In the genomic region with DNA sequence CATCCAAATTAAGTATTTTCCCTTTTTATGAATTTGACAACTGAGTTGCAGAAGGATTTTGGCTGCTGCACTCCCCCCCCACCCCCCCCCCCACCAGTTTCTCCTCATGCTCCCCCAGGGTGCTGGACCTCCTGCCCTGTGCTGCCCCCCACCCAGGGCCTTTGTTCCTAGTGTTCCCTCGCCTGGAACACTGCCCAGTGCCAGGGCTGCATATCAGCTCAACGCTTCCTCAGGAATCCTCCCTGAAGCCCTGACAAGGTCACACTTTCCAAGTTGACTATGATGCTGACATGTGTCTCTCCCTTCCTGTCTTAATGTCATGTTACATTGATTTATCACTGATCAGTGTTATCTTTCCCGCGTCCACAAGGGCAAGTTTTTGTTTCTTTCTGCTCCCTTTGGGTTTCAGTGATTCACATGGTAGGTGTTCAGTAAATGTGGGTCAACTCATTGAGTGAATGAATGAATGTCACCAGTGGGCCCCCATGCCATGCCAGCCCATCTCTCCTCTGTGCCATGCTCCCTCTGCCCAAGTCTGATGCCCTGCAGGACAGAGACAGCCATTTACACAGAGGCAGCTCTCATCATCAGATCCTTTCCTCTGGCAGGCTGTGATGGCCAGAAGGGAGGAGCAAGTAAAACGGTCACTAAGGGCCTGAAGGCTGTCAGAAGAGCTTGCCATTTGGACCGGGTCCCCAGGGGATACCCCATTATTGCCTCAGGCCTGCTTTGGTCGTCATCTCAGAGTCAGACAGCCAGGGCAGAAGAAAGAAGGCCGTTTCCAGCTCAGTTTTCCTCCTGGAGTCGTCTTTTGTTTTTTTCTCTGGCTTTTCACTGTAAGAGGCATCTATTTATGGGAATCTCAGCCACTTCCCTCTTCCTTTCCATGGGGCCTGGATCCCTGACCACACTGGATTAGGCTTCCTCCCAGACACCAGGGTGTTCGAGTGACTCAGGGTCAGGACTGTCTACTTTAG, we compare ENCODE assay signal across 1 cellular context.
TF ChIP-seq lines count a peak whose summit lies in the region.

No MANE protein-coding gene starts in this region.

TF ChIP-seq in HepG2, 621 proteins besides CTCF, POLR2A, EP300 and RAD21 (continued from another document):
- 0 out of 2 replicates have a peak, but pooled peaks have one; percentile 18 for TF ChIP-seq ZBTB33 (CRISPR knock-in tag; IDR thresholded peaks at IDR 0.05)
- no peak for TF ChIP-seq ZNF879 (CRISPR knock-in tag; IDR thresholded peaks at IDR 0.05)
